Comparison of ENCODE assay signal across 23 cellular contexts in genomic region chr12:3364661-3365264, GRCh38.
DNase-seq lines count a peak whose midpoint lies in the region; ATAC-seq and TF ChIP-seq lines count a peak whose summit lies in the region.
"Had no signal": no experiment of that assay in that cellular context is flagged by ENCODE, and none has a peak within 500 bp of the region (broad histone marks: within the 10 kb centered on the region; RNA-seq: fewer than 3 reads in every experiment).

No MANE protein-coding gene starts in this region.

- ATAC-seq in GM21825 (IDR thresholded peaks at IDR 0.05; ENCODE audit: unreplicated experiment) (no peak), Right ventricle myocardium inferior (no peak)
- ATAC-seq: gastrocnemius medialis; naive thymus-derived CD8-positive, alpha-beta T cell; stimulated activated naive B cell treated with anti-CD40 and anti-IgM and Interleukin-4, amounts not matched to agents 10 μg/mL and 1 μg/mL and 100 μg/mL, for 72 hours; T-helper 17 cell had no signal

- H3K4me3 ChIP-seq in NT2/D1 (ENCODE audit: insufficient read length, low read depth): peak overlapping the region; percentile 54
- peak overlapping the region in 38 of 59 donors; percentile 36 to 73 (median 61) for H3K4me3 ChIP-seq in dorsolateral prefrontal cortex
- peak overlapping the region; percentile 71 for H3K4me3 ChIP-seq in neural cell (ENCODE audit: low read length)
- H3K4me3 ChIP-seq in thyroid gland (replicated peaks in 1 of 3): no peak overlapping the region

- no peaks in the 10 kb centered on the region for H3F3A ChIP-seq in neural cell (ENCODE audit: insufficient read depth, low read length, poor library complexity, severe bottlenecking)

- H2AFZ ChIP-seq in neural cell (ENCODE audit: low read depth, low read length): no peak overlapping the region

- no peak overlapping the region for H3K4me2 ChIP-seq in neural cell (ENCODE audit: low read length)
- H3K4me2 ChIP-seq: SK-N-SH had no signal

- no peak for TF ChIP-seq POLR2A in thyroid gland (IDR thresholded peaks at IDR 0.05)

- H3K4me1 ChIP-seq in NT2/D1 (ENCODE audit: insufficient read depth, insufficient read length) (peaks cover 13% of the 10 kb centered on the region), thyroid gland (peaks cover 5 to 7% of the 10 kb centered on the region in 2 donors)
- H3K4me1 ChIP-seq: gastrocnemius medialis had no signal

- no peak for TF ChIP-seq EP300 in neural cell (conservative IDR thresholded peaks at IDR 0.05; ENCODE audit: poor library complexity, severe bottlenecking)

- H3K9me3 ChIP-seq in NT2/D1 (ENCODE audit: insufficient read depth, low read length) (no peaks in the 10 kb centered on the region), neural cell (ENCODE audit: low read length) (no peaks in the 10 kb centered on the region), thyroid gland (no peaks in the 10 kb centered on the region)
- H3K9me3 ChIP-seq: gastrocnemius medialis, right lobe of liver, SK-N-SH, suprapubic skin had no signal

- no peak for TF ChIP-seq RAD21 in neural cell (conservative IDR thresholded peaks at IDR 0.05)

- H3K9ac ChIP-seq in NT2/D1 (ENCODE audit: insufficient read length, low read depth): peak overlapping the region; percentile 61
- H3K9ac ChIP-seq in neural cell (ENCODE audit: low read length): no peak overlapping the region
- H3K9ac ChIP-seq: SK-N-SH had no signal

- intact Hi-C loops in dorsolateral prefrontal cortex (cut with DNase I) (loop anchor here (5.0 to 10.0 kb wide), 2 partner anchors 62 to 130 kb away; partner anchors contain the start of gene PRMT8 (in 1 of the 2)), thyroid gland (cut with DNase I) (no loop called here), Right ventricle myocardium inferior (cut with DNase I) (no loop called here)

- WGBS in thyroid gland, 2 donors: 75 to 84% methylated on average over 8 of the region's 8 CpGs

- H3K27ac ChIP-seq in dorsolateral prefrontal cortex (peak overlapping the region in 3 of 59 donors; percentile 28 to 67 (median 45)), neural cell (ENCODE audit: low read length) (no peak overlapping the region), thyroid gland (no peak overlapping the region)
- H3K27ac ChIP-seq: gastrocnemius medialis, right lobe of liver, suprapubic skin had no signal

- DNase-seq in DMS53 (lab: John Stamatoyannopoulos, UW) (peak; percentile 85), NT2/D1 (ENCODE audit: low read depth, low spot score) (no peak), dorsolateral prefrontal cortex (no peak), thyroid gland (no peak), Right ventricle myocardium inferior (ENCODE audit: missing footprints) (no peak)
- DNase-seq in stimulated activated CD8-positive, alpha-beta memory T cell treated with anti-CD3 and anti-CD28 coated beads, Interleukin-4, amount 100 ng/mL, for 48 hours: no peak
- DNase-seq: activated CD8-positive, alpha-beta memory T cell treated with anti-CD3 and anti-CD28 coated beads for 24 hours; activated effector memory CD4-positive, alpha-beta T cell treated with Interleukin-2 at 50 U/mL for 16 hours; Calu3; gastrocnemius medialis; IMR-90; midbrain; naive thymus-derived CD8-positive, alpha-beta T cell; NCI-H1092; posterior cingulate gyrus; right lobe of liver; stimulated activated CD4-positive, alpha-beta T cell treated with anti-CD3 and anti-CD28 coated beads, Interleukin-4, amount 100 ng/mL, for 24 hours; stimulated activated naive B cell treated with anti-CD40 and anti-IgM and Interleukin-4, amounts not matched to agents 10 μg/mL and 1 μg/mL and 100 μg/mL, for 72 hours; T-helper 17 cell had no signal

- peaks cover 68% of the 10 kb centered on the region for H3K27me3 ChIP-seq in NT2/D1 (ENCODE audit: insufficient read depth, insufficient read length)
- H3K27me3 ChIP-seq in dorsolateral prefrontal cortex: peaks cover 0 to 16% (median 0%) of the 10 kb centered on the region in 45 donors
- peaks cover 26% of the 10 kb centered on the region for H3K27me3 ChIP-seq in neural cell (ENCODE audit: insufficient read depth, low read depth, low read length)
- peaks cover 4% of the 10 kb centered on the region for H3K27me3 ChIP-seq in thyroid gland
- H3K27me3 ChIP-seq: right lobe of liver had no signal

- TF ChIP-seq CTCF in dorsolateral prefrontal cortex (IDR thresholded peaks at IDR 0.05 in 54 of 56, conservative IDR thresholded peaks at IDR 0.05 in 2 of 56; ENCODE audit: low read depth in 1 of 56, partially characterized antibody in 56 of 56) (no peak), neural cell (IDR thresholded peaks at IDR 0.05; ENCODE audit: poor library complexity, severe bottlenecking) (no peak), thyroid gland (IDR thresholded peaks at IDR 0.05) (no peak)

- H3K36me3 ChIP-seq in NT2/D1 (ENCODE audit: insufficient read depth, insufficient read length, low read length): no peaks in the 10 kb centered on the region
- H3K36me3 ChIP-seq in neural cell (ENCODE audit: insufficient read depth, low read length): no peaks in the 10 kb centered on the region
- no peaks in the 10 kb centered on the region for H3K36me3 ChIP-seq in thyroid gland
- H3K36me3 ChIP-seq: gastrocnemius medialis, right lobe of liver, suprapubic skin had no signal

- no peaks in the 10 kb centered on the region for H3K79me2 ChIP-seq in neural cell (replicated peaks; ENCODE audit: insufficient read depth, low read length)

- no peaks in the 10 kb centered on the region for H4K20me1 ChIP-seq in neural cell (ENCODE audit: insufficient read depth)

- H3K9me2 ChIP-seq in neural cell (ENCODE audit: insufficient read depth, low read length): no peaks in the 10 kb centered on the region
- H3K9me2 ChIP-seq: SK-N-SH had no signal

TF ChIP-seq in neural cell, 6 proteins besides CTCF, POLR2A, EP300 and RAD21:
- no peak for TF ChIP-seq EZH2 (IDR thresholded peaks at IDR 0.05; ENCODE audit: borderline replicate concordance, insufficient read depth, low read length, poor library complexity, severe bottlenecking)
- no peak for TF ChIP-seq POLR2AphosphoS5 (IDR thresholded peaks at IDR 0.05)
- no peak for TF ChIP-seq SMC3 (conservative IDR thresholded peaks at IDR 0.05; ENCODE audit: poor library complexity)
- TF ChIP-seq REST (IDR thresholded peaks at IDR 0.05; ENCODE audit: borderline replicate concordance): no peak

Comparison
In these comparisons a context has a peak if more than half of its experiments do, and no peak if none do; other contexts are left out.
1. H3K4me3 ChIP-seq: peak in NT2/D1 (single experiment), dorsolateral prefrontal cortex (38 of 59) and neural cell (single experiment); none in thyroid gland (0 of 3).
2. intact Hi-C loops: an anchor here in dorsolateral prefrontal cortex (5.0 to 10.0 kb wide); none called in thyroid gland and Right ventricle myocardium inferior.